ENCODE assay signal across 13 cellular contexts in the genomic region with DNA sequence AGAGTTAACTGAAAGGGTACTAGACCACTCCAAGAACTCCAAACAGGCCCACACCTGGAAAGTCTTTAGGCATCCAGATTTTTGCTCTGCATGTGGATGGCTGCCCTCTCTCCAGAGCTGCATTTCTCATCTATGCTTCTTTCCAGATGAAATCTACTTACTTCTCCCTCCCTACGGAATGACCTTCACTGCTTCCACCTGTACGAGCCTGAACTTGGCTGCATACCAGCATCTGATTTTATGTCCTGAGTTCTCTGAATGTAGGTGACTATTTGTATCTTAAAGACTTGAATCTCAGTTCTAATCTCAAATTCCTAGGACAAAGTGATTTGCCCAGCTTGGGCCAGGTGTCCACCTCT. TPM values are rescaled to one million over a fixed set of nuclear protein-coding genes. Genes with fewer than 3 reads are reported as not detected.
A peak's percentile ranks its signal among the peaks of the same experiment; 100 is the strongest.
DNase-seq lines count a peak whose midpoint lies in the region; ATAC-seq and TF ChIP-seq lines count a peak whose summit lies in the region.
"Had no signal": no experiment of that assay in that cellular context is flagged by ENCODE, and none has a peak within 500 bp of the region (broad histone marks: within the 10 kb centered on the region; RNA-seq: fewer than 3 reads in every experiment).

No MANE protein-coding gene starts in this region.

- TF ChIP-seq EP300 in tibial nerve (IDR thresholded peaks at IDR 0.05) = no peak

- H3K4me1 ChIP-seq in cardiac muscle cell (ENCODE audit: low read depth) = peaks cover 10% of the 10 kb centered on the region
- peaks cover 0 to 85% (median 51%) of the 10 kb centered on the region in 4 donors for H3K4me1 ChIP-seq in tibial nerve

- H3K36me3 ChIP-seq in cardiac muscle cell = no peaks in the 10 kb centered on the region
- no peaks in the 10 kb centered on the region for H3K36me3 ChIP-seq in tibial nerve
- H3K36me3 ChIP-seq: ovary had no signal

- H3K27me3 Mint-ChIP-seq in activated naive CD8-positive, alpha-beta T cell = no peaks in the 10 kb centered on the region
- H3K27me3 Mint-ChIP-seq in memory B cell (no peaks in the 10 kb centered on the region), type B pancreatic cell (no peaks in the 10 kb centered on the region)

- peak overlapping the region; percentile 60 for H3K4me3 Mint-ChIP-seq in activated naive CD8-positive, alpha-beta T cell
- no peak overlapping the region for H3K4me3 Mint-ChIP-seq in memory B cell
- H3K4me3 Mint-ChIP-seq in type B pancreatic cell = no peak overlapping the region

- H3K27ac ChIP-seq in cardiac muscle cell = peak overlapping the region; percentile 63
- H3K27ac ChIP-seq in tibial nerve = peak overlapping the region in 2 of 4 donors; percentile 22 to 65
- H3K27ac ChIP-seq: HL-60, ovary had no signal

- no peaks in the 10 kb centered on the region for H3K9me3 Mint-ChIP-seq in activated naive CD8-positive, alpha-beta T cell (ENCODE audit: low read depth)
- H3K9me3 Mint-ChIP-seq in memory B cell (peaks cover 1% of the 10 kb centered on the region), type B pancreatic cell (no peaks in the 10 kb centered on the region)

- peak overlapping the region; percentile 77 for H3K27ac Mint-ChIP-seq in activated naive CD8-positive, alpha-beta T cell
- H3K27ac Mint-ChIP-seq in memory B cell = peak overlapping the region; percentile 8
- H3K27ac Mint-ChIP-seq in type B pancreatic cell = peak overlapping the region; percentile 79

- TF ChIP-seq POLR2A in tibial nerve (IDR thresholded peaks at IDR 0.05) = no peak

- H3K27me3 ChIP-seq in cardiac muscle cell (no peaks in the 10 kb centered on the region), tibial nerve (no peaks in the 10 kb centered on the region)
- H3K27me3 ChIP-seq: ovary had no signal

- WGBS in tibial nerve, 2 donors = 57 to 68% methylated on average over 2 of the region's 2 CpGs

- H3K9me3 ChIP-seq in cardiac muscle cell (ENCODE audit: low read depth) = no peaks in the 10 kb centered on the region
- no peaks in the 10 kb centered on the region for H3K9me3 ChIP-seq in tibial nerve
- H3K9me3 ChIP-seq: ovary had no signal

- TF ChIP-seq CTCF in cardiac muscle cell (IDR thresholded peaks at IDR 0.05; ENCODE audit: low read depth, low read length) (no peak), type B pancreatic cell (conservative IDR thresholded peaks at IDR 0.05) (peak; percentile 26), tibial nerve (IDR thresholded peaks at IDR 0.05) (no peak)

- H3K4me3 ChIP-seq in cardiac muscle cell (no peak overlapping the region), tibial nerve (no peak overlapping the region)
- H3K4me3 ChIP-seq: ovary had no signal

- no peak for ATAC-seq in left ventricle myocardium superior
- no peak for ATAC-seq in memory B cell (ENCODE audit: low read depth)
- ATAC-seq in HG03354 (IDR thresholded peaks at IDR 0.05; ENCODE audit: poor library complexity, severe bottlenecking, unreplicated experiment) = no peak

- peaks cover 3% of the 10 kb centered on the region for H3K36me3 Mint-ChIP-seq in activated naive CD8-positive, alpha-beta T cell
- H3K36me3 Mint-ChIP-seq in memory B cell (peaks cover 10% of the 10 kb centered on the region), type B pancreatic cell (peaks cover 19% of the 10 kb centered on the region)

- intact Hi-C loops in left ventricle myocardium superior (cut with micrococcal nuclease) = no loop called here

- H3K4me1 Mint-ChIP-seq in activated naive CD8-positive, alpha-beta T cell (ENCODE audit: low read depth) = peaks cover 66% of the 10 kb centered on the region
- peaks cover 30% of the 10 kb centered on the region for H3K4me1 Mint-ChIP-seq in memory B cell
- H3K4me1 Mint-ChIP-seq in type B pancreatic cell (ENCODE audit: unreplicated experiment) = peaks cover 36% of the 10 kb centered on the region

- DNase-seq in cardiac muscle cell (ENCODE audit: low read depth in 1 of 2, low spot score in 1 of 2) (no peak), left ventricle myocardium superior (no peak), memory B cell (ENCODE audit: low spot score in 2 of 2) (no peak), type B pancreatic cell (ENCODE audit: extremely low spot score, unreplicated experiment) (no peak), tibial nerve (ENCODE audit: low spot score in 2 of 2) (no peak), germinal center (ENCODE audit: low spot score) (no peak)
- DNase-seq: activated effector memory CD4-positive, alpha-beta T cell treated with Interleukin-2 at 50 U/mL for 16 hours; NCI-H1092; ovary; T-helper 9 cell had no signal

RNA-seq across cellular contexts. Expression of gene CELF1, which starts 13.3 kb away (rescaled TPM):
- total RNA-seq in cardiac muscle cell (72.2 and 178 TPM in 2 replicates), left ventricle myocardium superior (97.3 TPM), type B pancreatic cell (ENCODE audit: low replicate concordance) (97.8 and 125 TPM in 2 replicates), tibial nerve (100 to 1,000 TPM in 3 of 4 donors, 10 to 100 TPM in 1; 70.3 to 144 (median 127) TPM)
- polyA plus RNA-seq in cardiac muscle cell = 98.9 and 162 TPM in 2 replicates

RNA-seq across cellular contexts. Expression of gene PTPMT1, which starts 25.7 kb away (rescaled TPM):
- total RNA-seq in cardiac muscle cell (212 and 246 TPM in 2 replicates), left ventricle myocardium superior (14.9 TPM), type B pancreatic cell (ENCODE audit: low replicate concordance) (43.6 and 58.4 TPM in 2 replicates), tibial nerve (100 to 1,000 TPM in 3 of 4 donors, 10 to 100 TPM in 1; 97.3 to 158 (median 137) TPM)
- 123 and 143 TPM in 2 replicates for polyA plus RNA-seq in cardiac muscle cell

RNA-seq across cellular contexts. Expression of gene KBTBD4, which starts 39.1 kb away (rescaled TPM):
- 16.9 and 22.5 TPM in 2 replicates for total RNA-seq in cardiac muscle cell
- polyA plus RNA-seq in cardiac muscle cell = 18.6 and 23.9 TPM in 2 replicates
- 13.2 TPM for total RNA-seq in left ventricle myocardium superior
- 14.5 and 18.0 TPM in 2 replicates for total RNA-seq in type B pancreatic cell (ENCODE audit: low replicate concordance)
- total RNA-seq in tibial nerve = 10 to 100 TPM; 18.0 to 20.8 (median 19.5) TPM

RNA-seq across cellular contexts. Expression of gene NDUFS3, which starts 39.2 kb away (rescaled TPM):
- total RNA-seq in cardiac muscle cell = 79.1 and 128 TPM in 2 replicates
- polyA plus RNA-seq in cardiac muscle cell = 210 and 232 TPM in 2 replicates
- total RNA-seq in left ventricle myocardium superior = 319 TPM
- total RNA-seq in type B pancreatic cell (ENCODE audit: low replicate concordance) = 150 and 161 TPM in 2 replicates
- 10 to 100 TPM; 55.1 to 65.4 (median 61.1) TPM for total RNA-seq in tibial nerve

RNA-seq across cellular contexts. Expression of gene FAM180B, which starts 46.8 kb away (rescaled TPM):
- not detected in 2 replicates for total RNA-seq in cardiac muscle cell
- polyA plus RNA-seq in cardiac muscle cell = 0.12 TPM in 1 of 2 replicates, not detected in the other
- total RNA-seq in left ventricle myocardium superior = not detected
- total RNA-seq in type B pancreatic cell (ENCODE audit: low replicate concordance) = 0.43 TPM in 1 of 2 replicates, not detected in the other
- 10 to 100 TPM in 1 of 4 donors, 1 to 10 TPM in 3; 3.3 to 22.7 (median 4.1) TPM for total RNA-seq in tibial nerve
- total RNA-seq: ovary had no signal

Comparison
In these comparisons a context has a peak if more than half of its experiments do, and no peak if none do; other contexts are left out.
1. H3K27ac Mint-ChIP-seq: peak in every context shown above with its lines; median percentile 79 in type B pancreatic cell; 77 in activated naive CD8-positive, alpha-beta T cell; 8 in memory B cell.